ENCODE assay signal across 9 cellular contexts in genomic region chr3:100002599-100003350, GRCh38.
DNase-seq lines count a peak whose midpoint lies in the region; TF ChIP-seq lines count a peak whose summit lies in the region.
"Had no signal": no experiment of that assay in that cellular context is flagged by ENCODE, and none has a peak within 500 bp of the region (broad histone marks: within the 10 kb centered on the region; RNA-seq: fewer than 3 reads in every experiment).

No MANE protein-coding gene starts in this region.

- intact Hi-C loops in colonic mucosa (cut with DNase I), result no loop called here

- TF ChIP-seq CTCF in colonic mucosa (IDR thresholded peaks at IDR 0.05) (no peak), coronary artery (IDR thresholded peaks at IDR 0.05) (no peak)

- no peaks in the 10 kb centered on the region for H3K36me3 ChIP-seq in colonic mucosa

- DNase-seq in EH (ENCODE audit: low read depth), result peak; percentile 86
- DNase-seq in NCI-H1417 treated with DMSO at 0.1 percent for 48 hours (lab: John Stamatoyannopoulos, UW), result peak; percentile 11
- peak; percentile 45 for DNase-seq in colonic mucosa
- peak; percentile 91 for DNase-seq in non-pigmented ciliary epithelial cell (ENCODE audit: low read depth)
- no peak for DNase-seq in activated CD4-positive, alpha-beta T cell treated with anti-CD3 and anti-CD28 coated beads for 1 hour
- DNase-seq in coronary artery (ENCODE audit: low spot score), result no peak
- DNase-seq in NCI-H526 treated with DMSO at 0.1 percent for 48 hours (lab: John Stamatoyannopoulos, UW), result no peak
- no peak for DNase-seq in stimulated activated CD4-positive, alpha-beta T cell treated with anti-CD3 and anti-CD28 coated beads, Interleukin-12 subunit alpha, Interleukin-12 subunit beta, amount 100 ng/mL, for 4 hours
- DNase-seq: T-helper 9 cell had no signal

- peak overlapping the region in 1 of 2 donors; percentile 3 for H3K9ac ChIP-seq in colonic mucosa (ENCODE audit: low read depth in 2 of 2, low read length in 2 of 2)

- no peaks in the 10 kb centered on the region for H3K27me3 ChIP-seq in colonic mucosa

- H3K27ac ChIP-seq in colonic mucosa (peak overlapping the region; percentile 62), coronary artery (peak overlapping the region in 1 of 2 donors; percentile 38)

- H3K4me3 ChIP-seq in colonic mucosa, result no peak overlapping the region
- no peak overlapping the region for H3K4me3 ChIP-seq in coronary artery

- no peaks in the 10 kb centered on the region for H3K9me3 ChIP-seq in colonic mucosa

- H3K4me1 ChIP-seq in colonic mucosa, result peaks cover 9% of the 10 kb centered on the region

Comparison
In these comparisons a context has a peak if more than half of its experiments do, and no peak if none do; other contexts are left out.
1. DNase-seq: peak in EH (single experiment), NCI-H1417 treated with DMSO at 0.1 percent for 48 hours (single experiment), colonic mucosa (single experiment) and non-pigmented ciliary epithelial cell (single experiment); none in activated CD4-positive, alpha-beta T cell treated with anti-CD3 and anti-CD28 coated beads for 1 hour (single experiment), coronary artery (single experiment), NCI-H526 treated with DMSO at 0.1 percent for 48 hours (single experiment) and stimulated activated CD4-positive, alpha-beta T cell treated with anti-CD3 and anti-CD28 coated beads, Interleukin-12 subunit alpha, Interleukin-12 subunit beta, amount 100 ng/mL, for 4 hours (single experiment).